Comparison of ENCODE assay signal across 1 cellular context in the genomic region with DNA sequence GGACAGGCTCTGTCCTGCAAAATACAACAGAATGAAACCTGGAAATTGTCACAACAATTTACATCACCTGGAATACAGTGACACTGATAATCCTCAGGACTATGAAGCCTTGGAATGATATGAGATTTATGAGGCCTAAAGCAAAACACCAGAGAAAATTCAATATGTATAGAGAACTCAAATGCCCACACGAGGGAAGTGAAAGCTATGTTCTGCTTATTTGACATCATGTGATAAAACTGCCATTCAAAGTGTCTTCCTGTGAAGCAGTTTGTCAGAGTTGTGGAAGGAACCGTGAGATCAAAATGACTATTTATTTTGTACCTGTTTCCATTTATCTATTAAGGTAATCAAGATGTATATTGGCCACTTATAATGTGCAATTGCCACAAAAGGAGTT.
A peak's percentile ranks its signal among the peaks of the same experiment; 100 is the strongest.
TF ChIP-seq lines count a peak whose summit lies in the region.

No MANE protein-coding gene starts in this region.

TF ChIP-seq in GM12878, 131 proteins besides CTCF, POLR2A, EP300 and RAD21 (continued from another document):
- TF ChIP-seq, protein P1, sequence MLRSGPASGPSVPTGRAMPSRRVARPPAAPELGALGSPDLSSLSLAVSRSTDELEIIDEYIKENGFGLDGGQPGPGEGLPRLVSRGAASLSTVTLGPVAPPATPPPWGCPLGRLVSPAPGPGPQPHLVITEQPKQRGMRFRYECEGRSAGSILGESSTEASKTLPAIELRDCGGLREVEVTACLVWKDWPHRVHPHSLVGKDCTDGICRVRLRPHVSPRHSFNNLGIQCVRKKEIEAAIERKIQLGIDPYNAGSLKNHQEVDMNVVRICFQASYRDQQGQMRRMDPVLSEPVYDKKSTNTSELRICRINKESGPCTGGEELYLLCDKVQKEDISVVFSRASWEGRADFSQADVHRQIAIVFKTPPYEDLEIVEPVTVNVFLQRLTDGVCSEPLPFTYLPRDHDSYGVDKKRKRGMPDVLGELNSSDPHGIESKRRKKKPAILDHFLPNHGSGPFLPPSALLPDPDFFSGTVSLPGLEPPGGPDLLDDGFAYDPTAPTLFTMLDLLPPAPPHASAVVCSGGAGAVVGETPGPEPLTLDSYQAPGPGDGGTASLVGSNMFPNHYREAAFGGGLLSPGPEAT (IDR thresholded peaks at IDR 0.05; ENCODE audit: low read depth), result peak; percentile 40; the same call in 1 of the 2 replicates
- TF ChIP-seq NR2F1 (conservative IDR thresholded peaks at IDR 0.05) (no peak), MYB (IDR thresholded peaks at IDR 0.05; ENCODE audit: borderline replicate concordance, low read depth, low read length) (0 out of 2 replicates have a peak, but pooled peaks have one; percentile 78), ETV6 (conservative IDR thresholded peaks at IDR 0.05 in 1 of 2, IDR thresholded peaks at IDR 0.05 in 1 of 2; ENCODE audit: borderline replicate concordance in 1 of 2, low read depth in 1 of 2) (no peak), SPI1 (IDR thresholded peaks at IDR 0.05; ENCODE audit: borderline replicate concordance, insufficient read depth, low read depth, low read length) (peak; percentile 78), RAD51 (IDR thresholded peaks at IDR 0.05) (peak; percentile 76), NFIC (IDR thresholded peaks at IDR 0.05; ENCODE audit: low read depth, low read length) (0 out of 2 replicates have a peak, but pooled peaks have one; percentile 28), BHLHE40 (IDR thresholded peaks at IDR 0.05; ENCODE audit: borderline replicate concordance in 1 of 2, low read depth in 2 of 2, low read length in 1 of 2) (peak; percentile 10 to 12; a peak in 1 of 4 replicates)
- TF ChIP-seq, protein P2, sequence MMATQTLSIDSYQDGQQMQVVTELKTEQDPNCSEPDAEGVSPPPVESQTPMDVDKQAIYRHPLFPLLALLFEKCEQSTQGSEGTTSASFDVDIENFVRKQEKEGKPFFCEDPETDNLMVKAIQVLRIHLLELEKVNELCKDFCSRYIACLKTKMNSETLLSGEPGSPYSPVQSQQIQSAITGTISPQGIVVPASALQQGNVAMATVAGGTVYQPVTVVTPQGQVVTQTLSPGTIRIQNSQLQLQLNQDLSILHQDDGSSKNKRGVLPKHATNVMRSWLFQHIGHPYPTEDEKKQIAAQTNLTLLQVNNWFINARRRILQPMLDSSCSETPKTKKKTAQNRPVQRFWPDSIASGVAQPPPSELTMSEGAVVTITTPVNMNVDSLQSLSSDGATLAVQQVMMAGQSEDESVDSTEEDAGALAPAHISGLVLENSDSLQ (IDR thresholded peaks at IDR 0.05), result peak; percentile 88
- TF ChIP-seq, protein P3, sequence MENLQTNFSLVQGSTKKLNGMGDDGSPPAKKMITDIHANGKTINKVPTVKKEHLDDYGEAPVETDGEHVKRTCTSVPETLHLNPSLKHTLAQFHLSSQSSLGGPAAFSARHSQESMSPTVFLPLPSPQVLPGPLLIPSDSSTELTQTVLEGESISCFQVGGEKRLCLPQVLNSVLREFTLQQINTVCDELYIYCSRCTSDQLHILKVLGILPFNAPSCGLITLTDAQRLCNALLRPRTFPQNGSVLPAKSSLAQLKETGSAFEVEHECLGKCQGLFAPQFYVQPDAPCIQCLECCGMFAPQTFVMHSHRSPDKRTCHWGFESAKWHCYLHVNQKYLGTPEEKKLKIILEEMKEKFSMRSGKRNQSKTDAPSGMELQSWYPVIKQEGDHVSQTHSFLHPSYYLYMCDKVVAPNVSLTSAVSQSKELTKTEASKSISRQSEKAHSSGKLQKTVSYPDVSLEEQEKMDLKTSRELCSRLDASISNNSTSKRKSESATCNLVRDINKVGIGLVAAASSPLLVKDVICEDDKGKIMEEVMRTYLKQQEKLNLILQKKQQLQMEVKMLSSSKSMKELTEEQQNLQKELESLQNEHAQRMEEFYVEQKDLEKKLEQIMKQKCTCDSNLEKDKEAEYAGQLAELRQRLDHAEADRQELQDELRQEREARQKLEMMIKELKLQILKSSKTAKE (IDR thresholded peaks at IDR 0.05; ENCODE audit: low read depth, poor library complexity, severe bottlenecking), result no peak
- TF ChIP-seq, protein P4, sequence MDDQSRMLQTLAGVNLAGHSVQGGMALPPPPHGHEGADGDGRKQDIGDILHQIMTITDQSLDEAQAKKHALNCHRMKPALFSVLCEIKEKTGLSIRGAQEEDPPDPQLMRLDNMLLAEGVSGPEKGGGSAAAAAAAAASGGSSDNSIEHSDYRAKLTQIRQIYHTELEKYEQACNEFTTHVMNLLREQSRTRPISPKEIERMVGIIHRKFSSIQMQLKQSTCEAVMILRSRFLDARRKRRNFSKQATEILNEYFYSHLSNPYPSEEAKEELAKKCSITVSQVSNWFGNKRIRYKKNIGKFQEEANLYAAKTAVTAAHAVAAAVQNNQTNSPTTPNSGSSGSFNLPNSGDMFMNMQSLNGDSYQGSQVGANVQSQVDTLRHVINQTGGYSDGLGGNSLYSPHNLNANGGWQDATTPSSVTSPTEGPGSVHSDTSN (IDR thresholded peaks at IDR 0.05; ENCODE audit: insufficient replicate concordance, low read depth, low read length), result peak; percentile 21
